1 cellular context compared by ENCODE assay signal in genomic region chr11:119334173-119334930, GRCh38.
A peak's percentile ranks its signal among the peaks of the same experiment; 100 is the strongest.
TF ChIP-seq lines count a peak whose summit lies in the region.

Gene RNF26 (plus strand): TSS chr11:119334527. CDS start chr11:119335123, 596 bp downstream.

TF ChIP-seq in HepG2, 621 proteins besides CTCF, POLR2A, EP300 and RAD21 (continued from another document and continues in another):
- no peak for TF ChIP-seq HOMEZ (CRISPR knock-in tag; IDR thresholded peaks at IDR 0.05; ENCODE audit: low read depth)
- TF ChIP-seq HNF1B (CRISPR knock-in tag; IDR thresholded peaks at IDR 0.05) = 0 out of 2 replicates have a peak, but pooled peaks have one; percentile 53
- no peak for TF ChIP-seq MAFG (CRISPR knock-in tag; IDR thresholded peaks at IDR 0.05)
- TF ChIP-seq CENPT (CRISPR knock-in tag; IDR thresholded peaks at IDR 0.05; ENCODE audit: low read depth) = no peak
- TF ChIP-seq ATF7-NPFF (CRISPR knock-in tag; IDR thresholded peaks at IDR 0.05; ENCODE audit: low read depth) = peak; percentile 37; the same call in 1 of the 2 replicates
- no peak for TF ChIP-seq ELK4 (CRISPR knock-in tag; IDR thresholded peaks at IDR 0.05; ENCODE audit: borderline replicate concordance)
- no peak for TF ChIP-seq ZNF597 (CRISPR knock-in tag; IDR thresholded peaks at IDR 0.05)
- TF ChIP-seq MTA1 (CRISPR knock-in tag; IDR thresholded peaks at IDR 0.05; ENCODE audit: borderline replicate concordance) = no peak
- TF ChIP-seq SNAI1 (CRISPR knock-in tag; IDR thresholded peaks at IDR 0.05; ENCODE audit: borderline replicate concordance) = no peak
- TF ChIP-seq BCLAF1 (IDR thresholded peaks at IDR 0.05) = no peak
- TF ChIP-seq BATF2 (CRISPR knock-in tag; IDR thresholded peaks at IDR 0.05) = no peak
- no peak for TF ChIP-seq HDAC6 (IDR thresholded peaks at IDR 0.05; ENCODE audit: low read depth, low read length)
- TF ChIP-seq ARID4A (CRISPR knock-in tag; IDR thresholded peaks at IDR 0.05; ENCODE audit: borderline replicate concordance) = peak; percentile 77; the same call in 1 of the 2 replicates
- TF ChIP-seq ZNF350 (CRISPR knock-in tag; IDR thresholded peaks at IDR 0.05; ENCODE audit: borderline replicate concordance, low read depth) = no peak
- peak; percentile 33 for TF ChIP-seq ZNF331 (CRISPR knock-in tag; IDR thresholded peaks at IDR 0.05)
- TF ChIP-seq MAZ (IDR thresholded peaks at IDR 0.05; ENCODE audit: borderline replicate concordance, low read depth, low read length) = no peak
- TF ChIP-seq MAZ (CRISPR knock-in tag; IDR thresholded peaks at IDR 0.05; ENCODE audit: low read depth) = no peak
- TF ChIP-seq ATM (IDR thresholded peaks at IDR 0.05; ENCODE audit: borderline replicate concordance) = no peak
- TF ChIP-seq SYNCRIP (IDR thresholded peaks at IDR 0.05; ENCODE audit: insufficient read depth, low read depth, low read length) = no peak
- no peak for TF ChIP-seq ATF6 (CRISPR knock-in tag; conservative IDR thresholded peaks at IDR 0.05)
- no peak for TF ChIP-seq SP140L (CRISPR knock-in tag; IDR thresholded peaks at IDR 0.05; ENCODE audit: borderline replicate concordance)
- TF ChIP-seq ERF (CRISPR knock-in tag; IDR thresholded peaks at IDR 0.05) = no peak; the same call in 1 of the 2 replicates
- TF ChIP-seq KDM1A (CRISPR knock-in tag; IDR thresholded peaks at IDR 0.05) = no peak
- TF ChIP-seq ZBTB21 (CRISPR knock-in tag; IDR thresholded peaks at IDR 0.05) = no peak
- no peak for TF ChIP-seq TRIM24 (CRISPR knock-in tag; IDR thresholded peaks at IDR 0.05)
- peak; percentile 72; the same call in 1 of the 2 replicates for TF ChIP-seq DMAP1 (CRISPR knock-in tag; IDR thresholded peaks at IDR 0.05)
- no peak for TF ChIP-seq MLX (CRISPR knock-in tag; IDR thresholded peaks at IDR 0.05)
- TF ChIP-seq MYC (CRISPR knock-in tag; IDR thresholded peaks at IDR 0.05; ENCODE audit: borderline replicate concordance) = peak; percentile 66; the same call in 1 of the 2 replicates
- no peak for TF ChIP-seq ZNF879 (CRISPR knock-in tag; IDR thresholded peaks at IDR 0.05)
- TF ChIP-seq HOXA7 (CRISPR knock-in tag; IDR thresholded peaks at IDR 0.05) = no peak
- no peak for TF ChIP-seq STAG1 (CRISPR knock-in tag; IDR thresholded peaks at IDR 0.05)
- TF ChIP-seq ZNF431 (CRISPR knock-in tag; IDR thresholded peaks at IDR 0.05; ENCODE audit: borderline replicate concordance, low read depth) = no peak
- no peak for TF ChIP-seq FOXO1 (CRISPR knock-in tag; IDR thresholded peaks at IDR 0.05)
- TF ChIP-seq TOE1 (CRISPR knock-in tag; IDR thresholded peaks at IDR 0.05) = no peak
- 0 out of 2 replicates have a peak, but pooled peaks have one; percentile 27 for TF ChIP-seq TEAD2 (CRISPR knock-in tag; IDR thresholded peaks at IDR 0.05)
- TF ChIP-seq RFXANK (CRISPR knock-in tag; IDR thresholded peaks at IDR 0.05) = no peak
- TF ChIP-seq DDIT3 (CRISPR knock-in tag; IDR thresholded peaks at IDR 0.05) = no peak
- no peak for TF ChIP-seq ZSCAN9 (CRISPR knock-in tag; IDR thresholded peaks at IDR 0.05; ENCODE audit: borderline replicate concordance)
- TF ChIP-seq RORA (CRISPR knock-in tag; IDR thresholded peaks at IDR 0.05) = no peak
- TF ChIP-seq ZNF678 (CRISPR knock-in tag; IDR thresholded peaks at IDR 0.05) = no peak
- no peak for TF ChIP-seq ZNF207 (IDR thresholded peaks at IDR 0.05; ENCODE audit: borderline replicate concordance)
- no peak for TF ChIP-seq HOXA9 (CRISPR knock-in tag; IDR thresholded peaks at IDR 0.05; ENCODE audit: borderline replicate concordance)
- TF ChIP-seq KDM5B (CRISPR knock-in tag; IDR thresholded peaks at IDR 0.05; ENCODE audit: borderline replicate concordance) = peak; percentile 65; the same call in 1 of the 2 replicates
- peak; percentile 20; the same call in 1 of the 2 replicates for TF ChIP-seq PATZ1 (CRISPR knock-in tag; IDR thresholded peaks at IDR 0.05)
- no peak for TF ChIP-seq ZC3H13 (CRISPR knock-in tag; IDR thresholded peaks at IDR 0.05)
